ENCODE assay signal across 6 cellular contexts in the genomic region with DNA sequence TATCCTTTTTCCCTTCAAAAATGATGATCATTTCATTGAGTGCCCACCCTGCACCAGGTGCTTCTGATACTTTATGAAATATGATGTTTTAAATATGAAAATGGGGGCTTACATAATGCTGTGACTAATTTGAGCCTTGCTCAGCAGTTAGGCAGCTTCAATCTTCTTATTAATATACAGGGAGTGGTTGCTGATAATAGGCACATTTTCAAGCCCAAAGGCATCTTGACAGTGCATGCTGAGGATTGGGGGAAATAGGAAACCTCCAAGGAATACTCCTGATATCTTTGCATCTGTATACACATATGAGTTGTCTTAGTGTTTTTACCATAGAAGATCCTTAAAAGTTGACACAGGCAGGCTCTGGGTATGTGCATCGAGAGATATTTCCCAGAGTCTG.
"Had no signal": no experiment of that assay in that cellular context is flagged by ENCODE, and none has a peak within 500 bp of the region (broad histone marks: within the 10 kb centered on the region; RNA-seq: fewer than 3 reads in every experiment).

No MANE protein-coding gene starts in this region.

- H3K4me3 ChIP-seq: K562 had no signal

- ATAC-seq: HepG2, K562 had no signal

- H3K27ac ChIP-seq: HL-60 had no signal

- H3K4me3 Mint-ChIP-seq: IgD-negative memory B cell had no signal

- H3K36me3 Mint-ChIP-seq: IgD-negative memory B cell had no signal

- DNase-seq: IMR-90, KBM-7 had no signal

- H3K27ac Mint-ChIP-seq: IgD-negative memory B cell had no signal

- H3K4me1 Mint-ChIP-seq: IgD-negative memory B cell had no signal
